In the genomic region with DNA sequence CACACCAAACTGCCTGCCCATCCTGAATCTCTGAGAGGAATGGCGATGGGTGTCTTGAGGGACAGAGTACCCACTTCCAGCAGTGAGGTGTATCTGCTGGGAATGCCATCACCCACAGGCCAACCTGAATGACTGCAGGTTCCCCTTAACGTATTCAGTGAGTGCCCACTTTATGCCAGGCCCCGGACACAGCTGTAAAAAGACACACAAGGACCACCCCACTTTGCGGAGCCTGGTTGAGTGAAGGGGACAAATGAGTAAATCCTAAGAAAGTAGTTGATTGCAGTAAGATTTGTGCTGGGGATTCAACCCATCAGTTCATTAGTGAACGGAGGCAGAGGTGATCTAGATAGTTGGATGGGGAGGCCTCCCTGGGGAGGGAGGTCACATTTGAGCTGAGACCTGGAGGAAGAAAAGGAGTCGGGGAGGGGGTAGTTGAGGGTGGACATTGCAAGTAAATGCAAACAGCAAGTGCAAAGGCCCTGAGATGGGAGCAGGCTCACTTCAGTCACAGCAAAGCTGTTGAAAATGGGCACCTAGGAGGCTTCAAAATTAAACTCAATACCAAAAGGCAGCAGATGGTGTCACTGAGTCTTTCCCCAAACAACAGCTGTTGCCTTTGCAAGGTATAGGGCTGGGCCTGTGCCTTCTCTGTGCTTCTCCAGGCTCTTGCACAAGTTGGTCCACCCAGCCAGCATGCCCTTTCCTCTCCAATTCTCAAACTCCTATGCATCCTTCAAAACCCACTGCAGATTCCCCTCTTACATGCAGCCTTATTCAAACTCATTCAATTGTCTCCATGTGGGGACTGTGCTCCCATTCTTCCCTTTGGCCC, we compare ENCODE assay signal across 1 cellular context.
A peak's percentile ranks its signal among the peaks of the same experiment; 100 is the strongest.
TF ChIP-seq lines count a peak whose summit lies in the region.

No MANE protein-coding gene starts in this region.

TF ChIP-seq in HepG2, 621 proteins besides CTCF, POLR2A, EP300 and RAD21 (continued from another document and continues in another):
- TF ChIP-seq, protein P1, sequence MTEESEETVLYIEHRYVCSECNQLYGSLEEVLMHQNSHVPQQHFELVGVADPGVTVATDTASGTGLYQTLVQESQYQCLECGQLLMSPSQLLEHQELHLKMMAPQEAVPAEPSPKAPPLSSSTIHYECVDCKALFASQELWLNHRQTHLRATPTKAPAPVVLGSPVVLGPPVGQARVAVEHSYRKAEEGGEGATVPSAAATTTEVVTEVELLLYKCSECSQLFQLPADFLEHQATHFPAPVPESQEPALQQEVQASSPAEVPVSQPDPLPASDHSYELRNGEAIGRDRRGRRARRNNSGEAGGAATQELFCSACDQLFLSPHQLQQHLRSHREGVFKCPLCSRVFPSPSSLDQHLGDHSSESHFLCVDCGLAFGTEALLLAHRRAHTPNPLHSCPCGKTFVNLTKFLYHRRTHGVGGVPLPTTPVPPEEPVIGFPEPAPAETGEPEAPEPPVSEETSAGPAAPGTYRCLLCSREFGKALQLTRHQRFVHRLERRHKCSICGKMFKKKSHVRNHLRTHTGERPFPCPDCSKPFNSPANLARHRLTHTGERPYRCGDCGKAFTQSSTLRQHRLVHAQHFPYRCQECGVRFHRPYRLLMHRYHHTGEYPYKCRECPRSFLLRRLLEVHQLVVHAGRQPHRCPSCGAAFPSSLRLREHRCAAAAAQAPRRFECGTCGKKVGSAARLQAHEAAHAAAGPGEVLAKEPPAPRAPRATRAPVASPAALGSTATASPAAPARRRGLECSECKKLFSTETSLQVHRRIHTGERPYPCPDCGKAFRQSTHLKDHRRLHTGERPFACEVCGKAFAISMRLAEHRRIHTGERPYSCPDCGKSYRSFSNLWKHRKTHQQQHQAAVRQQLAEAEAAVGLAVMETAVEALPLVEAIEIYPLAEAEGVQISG (CRISPR knock-in tag; IDR thresholded peaks at IDR 0.05), result no peak
- TF ChIP-seq ZNF878 (CRISPR knock-in tag; IDR thresholded peaks at IDR 0.05) (peak; percentile 53), ZNF205 (CRISPR knock-in tag; IDR thresholded peaks at IDR 0.05) (no peak), DZIP1 (CRISPR knock-in tag; IDR thresholded peaks at IDR 0.05) (no peak), ZBTB1 (CRISPR knock-in tag; IDR thresholded peaks at IDR 0.05; ENCODE audit: borderline replicate concordance) (no peak), ATM (IDR thresholded peaks at IDR 0.05; ENCODE audit: borderline replicate concordance) (no peak), ZFAT (CRISPR knock-in tag; conservative IDR thresholded peaks at IDR 0.05) (no peak), SNAPC2 (CRISPR knock-in tag; IDR thresholded peaks at IDR 0.05) (no peak), ZNF280D (CRISPR knock-in tag; IDR thresholded peaks at IDR 0.05) (no peak), ZSCAN12 (CRISPR knock-in tag; IDR thresholded peaks at IDR 0.05) (no peak), ETS1 (CRISPR knock-in tag; IDR thresholded peaks at IDR 0.05) (no peak), EHMT2 (IDR thresholded peaks at IDR 0.05; ENCODE audit: borderline replicate concordance, low read depth, low read length) (no peak), PAF1 (CRISPR knock-in tag; IDR thresholded peaks at IDR 0.05) (peak; percentile 95), ZNF709 (CRISPR knock-in tag; IDR thresholded peaks at IDR 0.05) (peak; percentile 15; the same call in 1 of the 2 replicates), SSRP1 (CRISPR knock-in tag; IDR thresholded peaks at IDR 0.05) (peak; percentile 99), PHF21A (CRISPR knock-in tag; IDR thresholded peaks at IDR 0.05) (no peak), TBL1XR1 (IDR thresholded peaks at IDR 0.05; ENCODE audit: borderline replicate concordance, low read length, partially characterized antibody) (no peak), HOXD1 (CRISPR knock-in tag; IDR thresholded peaks at IDR 0.05) (no peak), TP53 (CRISPR knock-in tag; conservative IDR thresholded peaks at IDR 0.05) (no peak), FOXC1 (CRISPR knock-in tag; IDR thresholded peaks at IDR 0.05; ENCODE audit: borderline replicate concordance) (no peak), KDM5A (IDR thresholded peaks at IDR 0.05; ENCODE audit: borderline replicate concordance, low read length) (no peak), ZNF780A (CRISPR knock-in tag; IDR thresholded peaks at IDR 0.05) (0 out of 2 replicates have a peak, but pooled peaks have one; percentile 40), ZNF343 (CRISPR knock-in tag; IDR thresholded peaks at IDR 0.05) (no peak), RBM22 (optimal IDR thresholded peaks at IDR 0.05; ENCODE audit: low read length) (peak; percentile 95), HMG20B (CRISPR knock-in tag; conservative IDR thresholded peaks at IDR 0.05) (no peak), SKI (IDR thresholded peaks at IDR 0.05; ENCODE audit: partially characterized antibody) (no peak), ZBTB33 (CRISPR knock-in tag; IDR thresholded peaks at IDR 0.05) (no peak), DPF2 (CRISPR knock-in tag; IDR thresholded peaks at IDR 0.05; ENCODE audit: borderline replicate concordance, low read depth) (no peak), TAF1 (CRISPR knock-in tag; IDR thresholded peaks at IDR 0.05) (no peak), REXO4 (CRISPR knock-in tag; IDR thresholded peaks at IDR 0.05; ENCODE audit: borderline replicate concordance) (no peak), TOPORS (CRISPR knock-in tag; IDR thresholded peaks at IDR 0.05) (no peak), SAP130 (CRISPR knock-in tag; IDR thresholded peaks at IDR 0.05; ENCODE audit: low read depth) (no peak; the same call in 1 of the 2 replicates), GZF1 (CRISPR knock-in tag; IDR thresholded peaks at IDR 0.05) (0 out of 2 replicates have a peak, but pooled peaks have one; percentile 27), ZNF670 (CRISPR knock-in tag; IDR thresholded peaks at IDR 0.05; ENCODE audit: borderline replicate concordance) (peak; percentile 83), ZNF652 (CRISPR knock-in tag; IDR thresholded peaks at IDR 0.05; ENCODE audit: borderline replicate concordance, low read depth) (no peak; the same call in 1 of the 2 replicates), PCBP1 (IDR thresholded peaks at IDR 0.05; ENCODE audit: borderline replicate concordance, low read depth, low read length) (no peak), HHEX (CRISPR knock-in tag; IDR thresholded peaks at IDR 0.05) (no peak), TCF7 (IDR thresholded peaks at IDR 0.05; ENCODE audit: low read depth) (no peak)
- TF ChIP-seq, protein P2, sequence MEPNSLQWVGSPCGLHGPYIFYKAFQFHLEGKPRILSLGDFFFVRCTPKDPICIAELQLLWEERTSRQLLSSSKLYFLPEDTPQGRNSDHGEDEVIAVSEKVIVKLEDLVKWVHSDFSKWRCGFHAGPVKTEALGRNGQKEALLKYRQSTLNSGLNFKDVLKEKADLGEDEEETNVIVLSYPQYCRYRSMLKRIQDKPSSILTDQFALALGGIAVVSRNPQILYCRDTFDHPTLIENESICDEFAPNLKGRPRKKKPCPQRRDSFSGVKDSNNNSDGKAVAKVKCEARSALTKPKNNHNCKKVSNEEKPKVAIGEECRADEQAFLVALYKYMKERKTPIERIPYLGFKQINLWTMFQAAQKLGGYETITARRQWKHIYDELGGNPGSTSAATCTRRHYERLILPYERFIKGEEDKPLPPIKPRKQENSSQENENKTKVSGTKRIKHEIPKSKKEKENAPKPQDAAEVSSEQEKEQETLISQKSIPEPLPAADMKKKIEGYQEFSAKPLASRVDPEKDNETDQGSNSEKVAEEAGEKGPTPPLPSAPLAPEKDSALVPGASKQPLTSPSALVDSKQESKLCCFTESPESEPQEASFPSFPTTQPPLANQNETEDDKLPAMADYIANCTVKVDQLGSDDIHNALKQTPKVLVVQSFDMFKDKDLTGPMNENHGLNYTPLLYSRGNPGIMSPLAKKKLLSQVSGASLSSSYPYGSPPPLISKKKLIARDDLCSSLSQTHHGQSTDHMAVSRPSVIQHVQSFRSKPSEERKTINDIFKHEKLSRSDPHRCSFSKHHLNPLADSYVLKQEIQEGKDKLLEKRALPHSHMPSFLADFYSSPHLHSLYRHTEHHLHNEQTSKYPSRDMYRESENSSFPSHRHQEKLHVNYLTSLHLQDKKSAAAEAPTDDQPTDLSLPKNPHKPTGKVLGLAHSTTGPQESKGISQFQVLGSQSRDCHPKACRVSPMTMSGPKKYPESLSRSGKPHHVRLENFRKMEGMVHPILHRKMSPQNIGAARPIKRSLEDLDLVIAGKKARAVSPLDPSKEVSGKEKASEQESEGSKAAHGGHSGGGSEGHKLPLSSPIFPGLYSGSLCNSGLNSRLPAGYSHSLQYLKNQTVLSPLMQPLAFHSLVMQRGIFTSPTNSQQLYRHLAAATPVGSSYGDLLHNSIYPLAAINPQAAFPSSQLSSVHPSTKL (CRISPR knock-in tag; IDR thresholded peaks at IDR 0.05), result no peak
- TF ChIP-seq, protein P3, sequence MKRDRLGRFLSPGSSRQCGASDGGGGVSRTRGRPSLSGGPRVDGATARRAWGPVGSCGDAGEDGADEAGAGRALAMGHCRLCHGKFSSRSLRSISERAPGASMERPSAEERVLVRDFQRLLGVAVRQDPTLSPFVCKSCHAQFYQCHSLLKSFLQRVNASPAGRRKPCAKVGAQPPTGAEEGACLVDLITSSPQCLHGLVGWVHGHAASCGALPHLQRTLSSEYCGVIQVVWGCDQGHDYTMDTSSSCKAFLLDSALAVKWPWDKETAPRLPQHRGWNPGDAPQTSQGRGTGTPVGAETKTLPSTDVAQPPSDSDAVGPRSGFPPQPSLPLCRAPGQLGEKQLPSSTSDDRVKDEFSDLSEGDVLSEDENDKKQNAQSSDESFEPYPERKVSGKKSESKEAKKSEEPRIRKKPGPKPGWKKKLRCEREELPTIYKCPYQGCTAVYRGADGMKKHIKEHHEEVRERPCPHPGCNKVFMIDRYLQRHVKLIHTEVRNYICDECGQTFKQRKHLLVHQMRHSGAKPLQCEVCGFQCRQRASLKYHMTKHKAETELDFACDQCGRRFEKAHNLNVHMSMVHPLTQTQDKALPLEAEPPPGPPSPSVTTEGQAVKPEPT (CRISPR knock-in tag; IDR thresholded peaks at IDR 0.05; ENCODE audit: low read depth), result no peak
- TF ChIP-seq, protein P4, sequence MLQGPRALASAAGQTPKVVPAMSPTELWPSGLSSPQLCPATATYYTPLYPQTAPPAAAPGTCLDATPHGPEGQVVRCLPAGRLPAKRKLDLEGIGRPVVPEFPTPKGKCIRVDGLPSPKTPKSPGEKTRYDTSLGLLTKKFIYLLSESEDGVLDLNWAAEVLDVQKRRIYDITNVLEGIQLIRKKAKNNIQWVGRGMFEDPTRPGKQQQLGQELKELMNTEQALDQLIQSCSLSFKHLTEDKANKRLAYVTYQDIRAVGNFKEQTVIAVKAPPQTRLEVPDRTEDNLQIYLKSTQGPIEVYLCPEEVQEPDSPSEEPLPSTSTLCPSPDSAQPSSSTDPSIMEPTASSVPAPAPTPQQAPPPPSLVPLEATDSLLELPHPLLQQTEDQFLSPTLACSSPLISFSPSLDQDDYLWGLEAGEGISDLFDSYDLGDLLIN (CRISPR knock-in tag; IDR thresholded peaks at IDR 0.05; ENCODE audit: borderline replicate concordance), result no peak
